In the genomic region with DNA sequence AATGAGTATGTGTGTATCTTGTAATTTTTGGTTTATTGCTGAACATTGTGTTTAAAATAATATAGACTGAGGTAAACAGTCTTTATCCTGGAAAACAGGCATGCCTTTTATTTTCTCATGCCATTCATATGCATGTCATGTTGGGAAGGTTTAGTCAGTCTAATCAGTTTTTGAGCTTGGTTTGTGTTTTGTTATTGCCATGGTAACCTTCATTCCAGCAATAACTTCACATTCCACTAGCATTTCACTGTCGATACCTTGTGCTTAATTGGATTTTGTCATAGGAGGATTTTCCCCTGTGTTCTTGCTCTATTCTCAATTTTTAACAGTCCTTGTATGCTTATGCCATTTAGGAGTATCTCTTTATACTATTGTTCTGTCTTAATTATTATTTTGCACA, we compare ENCODE assay signal across 1 cellular context.
A peak's percentile ranks its signal among the peaks of the same experiment; 100 is the strongest.
TF ChIP-seq lines count a peak whose summit lies in the region.

No MANE protein-coding gene starts in this region.

TF ChIP-seq in H1, 55 proteins besides CTCF, POLR2A, EP300 and RAD21:
- TF ChIP-seq TEAD4 (IDR thresholded peaks at IDR 0.05; ENCODE audit: low read depth, low read length) = 0 out of 2 replicates have a peak, but pooled peaks have one; percentile 5
